In the genomic region with DNA sequence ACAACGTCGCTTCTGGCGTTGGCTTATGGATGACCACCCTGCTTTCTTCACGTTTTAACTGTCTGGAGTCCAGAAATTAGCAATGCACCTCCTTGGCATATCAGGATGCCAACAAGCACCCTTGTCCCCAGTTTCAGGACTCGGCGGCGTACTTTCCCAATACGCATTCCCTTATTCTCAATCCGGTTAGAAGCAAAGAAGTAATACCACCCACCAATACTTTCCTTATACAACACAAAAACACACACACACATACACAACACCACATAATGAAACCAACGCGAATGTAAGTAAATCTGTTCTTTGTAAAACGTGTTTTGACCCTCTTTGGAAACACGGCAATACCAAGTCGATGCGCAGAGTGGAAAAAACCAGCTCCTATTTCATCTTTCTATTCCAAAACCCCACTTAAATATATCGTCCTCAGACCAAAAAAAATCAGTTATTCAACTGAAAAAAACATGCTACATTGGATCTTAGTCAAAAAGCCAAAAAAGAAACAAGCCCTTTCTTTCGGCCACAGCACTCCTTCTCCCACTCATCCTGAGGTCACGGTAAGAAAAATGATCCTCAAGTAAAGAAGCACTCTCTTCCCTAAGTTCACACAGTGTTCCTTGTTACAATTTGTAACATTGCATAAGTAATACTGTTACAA, we compare ENCODE assay signal across 8 cellular contexts. TPM values are rescaled to one million over a fixed set of nuclear protein-coding genes. Genes with fewer than 3 reads are reported as not detected.
DNase-seq lines count a peak whose midpoint lies in the region; ATAC-seq and TF ChIP-seq lines count a peak whose summit lies in the region.

No MANE protein-coding gene starts in this region.

- TF ChIP-seq CTCF in IMR-90 (conservative IDR thresholded peaks at IDR 0.05; ENCODE audit: low read depth, low read length) (no peak), adrenal gland (IDR thresholded peaks at IDR 0.05) (peak in 1 of 6 experiments; percentile 10), left ventricle myocardium inferior (IDR thresholded peaks at IDR 0.05; ENCODE audit: borderline replicate concordance) (no peak)

- peak overlapping the region; percentile 82 for H3K4me2 ChIP-seq in IMR-90 (ENCODE audit: low read depth, low read length)

- peak overlapping the region; percentile 21 to 99 for H4K8ac ChIP-seq in IMR-90 (ENCODE audit: low read depth in 2 of 2, low read length in 2 of 2)

- WGBS in IMR-90 (ENCODE audit: extremely low coverage in 2 of 2, insufficient read length in 1 of 2), 2 experiments, result 39 to 100% methylated on average over 1 to 7 of the region's 18 CpGs
- WGBS in adrenal gland, 4 donors, result 26 to 30% (median 29%) methylated on average over 18 of the region's 18 CpGs

- TSS peak; percentile 99 for BruUV-seq in IMR-90 (replicated peaks; lab: Mats Ljungman, UMichigan)

- H2AK9ac ChIP-seq in IMR-90 (replicated peaks; ENCODE audit: low read depth, low read length, poor library complexity), result peak overlapping the region; percentile 92

- POLR2A ChIA-PET in IMR-90 (lab: Charles Lee; ENCODE audit: unreplicated experiment), result interaction anchor here (0.5 to 2.2 kb wide), 22 partner anchors 9 to 938 kb away, joined by 3 to 35 read pairs (median 4); partner anchors contain the start of genes ARL4D, DHX8 and ETV4

- peak overlapping the region; percentile 96 for H3K4ac ChIP-seq in IMR-90 (ENCODE audit: low read depth, low read length)

- H3K4me3 ChIP-seq in IMR-90 (ENCODE audit: insufficient read depth, low read depth, low read length) (peak overlapping the region; percentile 35; the same call in 1 of the 2 replicates), adrenal gland (peak overlapping the region in 2 of 4 donors; percentile 41 to 54), left ventricle myocardium inferior (peak overlapping the region; percentile 73)

- peak overlapping the region; percentile 90 for H3K9ac ChIP-seq in IMR-90 (ENCODE audit: low read depth, low read length)

- DNase-seq in DMS79 (lab: John Stamatoyannopoulos, UW) (peak; percentile 97), IMR-90 (peak; percentile 97), OCI-M2 (lab: John Stamatoyannopoulos, UW; ENCODE audit: unreplicated experiment) (peak; percentile 68), adrenal gland (peak in 1 of 7 donors; percentile 23), left ventricle myocardium inferior (no peak), sciatic nerve (ENCODE audit: low spot score) (no peak), occipital lobe (lab: John Stamatoyannopoulos, UW) (no peak)

- H3K14ac ChIP-seq in IMR-90 (replicated peaks; ENCODE audit: low read depth, low read length), result peak overlapping the region; percentile 99

- peak overlapping the region; percentile 98 for H2BK20ac ChIP-seq in IMR-90 (ENCODE audit: low read depth, low read length)

- H3K36me3 ChIP-seq in IMR-90 (ENCODE audit: control insufficient read depth, insufficient read depth, low read length) (no peaks in the 10 kb centered on the region), adrenal gland (replicated peaks in 1 of 2) (no peaks in the 10 kb centered on the region), left ventricle myocardium inferior (no peaks in the 10 kb centered on the region)

- H2BK120ac ChIP-seq in IMR-90 (ENCODE audit: low read depth, low read length), result peak overlapping the region; percentile 99

- peak overlapping the region; percentile 99 for H3K23ac ChIP-seq in IMR-90 (ENCODE audit: low read depth, low read length)

- no peaks in the 10 kb centered on the region for H4K20me1 ChIP-seq in IMR-90 (ENCODE audit: insufficient read depth, low read length)

- H3K18ac ChIP-seq in IMR-90 (ENCODE audit: low read depth, low read length), result peak overlapping the region; percentile 98

- dilution Hi-C loops in IMR-90 (cut with HindIII; ENCODE audit: low sequenced_read_pairs, unreplicated experiment), result no loop called here

- peak; percentile 100 for TF ChIP-seq POLR2A in IMR-90 (IDR thresholded peaks at IDR 0.05; ENCODE audit: low read depth, low read length)
- TF ChIP-seq POLR2A in adrenal gland (IDR thresholded peaks at IDR 0.05), result no peak

- H3K27me3 ChIP-seq in IMR-90 (ENCODE audit: control insufficient read depth, insufficient read depth, low read length) (no peaks in the 10 kb centered on the region), adrenal gland (no peaks in the 10 kb centered on the region), left ventricle myocardium inferior (ENCODE audit: low read depth) (no peaks in the 10 kb centered on the region)

- peak overlapping the region; percentile 56 for H2AFZ ChIP-seq in IMR-90 (replicated peaks; ENCODE audit: low read length, poor library complexity)

- peak overlapping the region; percentile 100 for H3K56ac ChIP-seq in IMR-90 (ENCODE audit: extremely low read depth, insufficient read depth, low read length)

- ATAC-seq in GM21447 (IDR thresholded peaks at IDR 0.05; ENCODE audit: unreplicated experiment), result peak; percentile 33
- ATAC-seq in IMR-90 (ENCODE audit: low read depth), result peak; percentile 59
- ATAC-seq in sciatic nerve, result peak; percentile 41

- H3K9me3 ChIP-seq in IMR-90 (ENCODE audit: control insufficient read depth, insufficient read depth, low read length) (no peaks in the 10 kb centered on the region), adrenal gland (replicated peaks in 1 of 3) (no peaks in the 10 kb centered on the region), left ventricle myocardium inferior (replicated peaks) (no peaks in the 10 kb centered on the region)

- H2AK5ac ChIP-seq in IMR-90 (ENCODE audit: low read depth, low read length), result peak overlapping the region; percentile 78

- H2BK5ac ChIP-seq in IMR-90 (ENCODE audit: low read depth, low read length, poor library complexity, severe bottlenecking), result peak overlapping the region; percentile 100

- 0 out of 3 replicates have a peak overlapping the region, but pooled peaks have one; percentile 1 for H2BK15ac ChIP-seq in IMR-90 (ENCODE audit: low read depth, low read length)

- TF ChIP-seq RAD21 in IMR-90 (IDR thresholded peaks at IDR 0.05; ENCODE audit: low read length), result no peak

- H4K5ac ChIP-seq in IMR-90 (ENCODE audit: low read depth, low read length), result peak overlapping the region; percentile 96

- H3K4me1 ChIP-seq in IMR-90 (ENCODE audit: control insufficient read depth, insufficient read depth, low read length) (peaks cover 14% of the 10 kb centered on the region), adrenal gland (replicated peaks in 1 of 2) (peaks cover 6 to 14% of the 10 kb centered on the region in 2 donors), left ventricle myocardium inferior (peaks cover 53% of the 10 kb centered on the region)

- H3K79me1 ChIP-seq in IMR-90 (ENCODE audit: low read depth in 1 of 2, low read length in 2 of 2), result peaks cover 0 to 9% of the 10 kb centered on the region in 2 experiments; a peak in 1 of 4 replicates

- in situ Hi-C loops in IMR-90 (cut with MboI; ENCODE audit: low sequenced_read_pairs), result loop anchor here (25.0 kb wide), 1 partner anchor 380 kb away; the partner anchor contains the start of genes PTGES3L, RPL27 and RUNDC1

- peak overlapping the region; percentile 94 for H4K91ac ChIP-seq in IMR-90 (ENCODE audit: insufficient read depth, low read depth, low read length)

- H3K9me1 ChIP-seq in IMR-90 (ENCODE audit: insufficient read depth, low read length), result no peaks in the 10 kb centered on the region; the same call in 1 of the 2 replicates

- CTCF ChIA-PET in IMR-90 (lab: Yijun Ruan, JAX), result interaction anchor here (3.5 kb wide), 1 partner anchor 116 kb away, joined by 14 read pairs; the partner anchor contains the start of gene DHX8

- peak overlapping the region; percentile 79 for H3K27ac ChIP-seq in IMR-90 (ENCODE audit: insufficient read depth, low read length)
- H3K27ac ChIP-seq in adrenal gland, result peak overlapping the region; percentile 97 to 100 (median 98)
- peak overlapping the region; percentile 100 for H3K27ac ChIP-seq in left ventricle myocardium inferior (replicated peaks)

- intact Hi-C loops in IMR-90 (cut with micrococcal nuclease) (loop anchor here (1.0 kb wide), 1 partner anchor 21 kb away; no protein-coding TSS in a partner anchor), adrenal gland (cut with DNase I) (no loop called here), left ventricle myocardium inferior (cut with micrococcal nuclease) (no loop called here), sciatic nerve (cut with DNase I) (no loop called here)

TF ChIP-seq in IMR-90, 13 proteins besides CTCF, POLR2A, EP300 and RAD21 (continues in another document):
- no peak for TF ChIP-seq MAFK (IDR thresholded peaks at IDR 0.05; ENCODE audit: low read depth, low read length)
- TF ChIP-seq CHD1 (IDR thresholded peaks at IDR 0.05; ENCODE audit: low read depth, low read length), result no peak; the same call in 1 of the 2 replicates
- TF ChIP-seq, protein P1, sequence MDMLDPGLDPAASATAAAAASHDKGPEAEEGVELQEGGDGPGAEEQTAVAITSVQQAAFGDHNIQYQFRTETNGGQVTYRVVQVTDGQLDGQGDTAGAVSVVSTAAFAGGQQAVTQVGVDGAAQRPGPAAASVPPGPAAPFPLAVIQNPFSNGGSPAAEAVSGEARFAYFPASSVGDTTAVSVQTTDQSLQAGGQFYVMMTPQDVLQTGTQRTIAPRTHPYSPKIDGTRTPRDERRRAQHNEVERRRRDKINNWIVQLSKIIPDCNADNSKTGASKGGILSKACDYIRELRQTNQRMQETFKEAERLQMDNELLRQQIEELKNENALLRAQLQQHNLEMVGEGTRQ (IDR thresholded peaks at IDR 0.05; ENCODE audit: low read depth, low read length), result no peak
- TF ChIP-seq CEBPB (IDR thresholded peaks at IDR 0.05; ENCODE audit: low read depth, low read length), result peak; percentile 34; the same call in 1 of the 2 replicates
- TF ChIP-seq RFX5 (IDR thresholded peaks at IDR 0.05; ENCODE audit: low read depth, low read length), result no peak
- TF ChIP-seq ELK1 (IDR thresholded peaks at IDR 0.05; ENCODE audit: borderline replicate concordance, low read depth, low read length), result no peak
- peak; percentile 12; the same call in 1 of the 2 replicates for TF ChIP-seq NFE2L2 (IDR thresholded peaks at IDR 0.05; ENCODE audit: low read depth, low read length)
- no peak for TF ChIP-seq RCOR1 (IDR thresholded peaks at IDR 0.05; ENCODE audit: insufficient replicate concordance, low read length)

RNA-seq across cellular contexts. Expression of gene ARL4D, which starts 31.1 kb away (rescaled TPM):
- total RNA-seq in IMR-90 (2012; rRNA removed) (12.5 and 12.8 TPM in 2 replicates), adrenal gland (1 to 10 TPM; 2.4 to 7.1 (median 5.7) TPM), left ventricle myocardium inferior (7.1 TPM), sciatic nerve (94.0 TPM), occipital lobe (46.5 TPM)
- polyA plus RNA-seq in IMR-90 (2012; rRNA removed) (25.5 and 30.7 TPM in 2 replicates), adrenal gland (1 to 10 TPM; 2.8 to 8.3 (median 3.2) TPM)
- 25.6 and 28.6 TPM in 2 replicates for polyA plus RNA-seq in IMR-90 (2012; cell fraction: cytosol; rRNA removed)
- 8.6 and 16.0 TPM in 2 replicates for polyA plus RNA-seq in IMR-90 (2012; cell fraction: nucleus; rRNA removed; ENCODE audit: low replicate concordance)

Comparison
In these comparisons a context has a peak if more than half of its experiments do, and no peak if none do; other contexts are left out.
1. DNase-seq: peak in DMS79 (single experiment), IMR-90 (single experiment) and OCI-M2 (single experiment); none in left ventricle myocardium inferior (single experiment), sciatic nerve (single experiment) and occipital lobe (single experiment).
2. Peak in every context shown above with its lines, with median percentiles within 50 percentile points of each other: ATAC-seq and H3K27ac ChIP-seq.